15 cellular contexts compared by ENCODE assay signal in genomic region chr10:79349766-79350406, GRCh38. TPM values are rescaled to one million over a fixed set of nuclear protein-coding genes. Genes with fewer than 3 reads are reported as not detected.
DNase-seq lines count a peak whose midpoint lies in the region; ATAC-seq, FAIRE-seq and TF ChIP-seq lines count a peak whose summit lies in the region.
"Had no signal": no experiment of that assay in that cellular context is flagged by ENCODE, and none has a peak within 500 bp of the region (broad histone marks: within the 10 kb centered on the region; RNA-seq: fewer than 3 reads in every experiment).

No MANE protein-coding gene starts in this region.

- H3K9me3 ChIP-seq in A673 (ENCODE audit: low read depth, low read length, poor library complexity, severe bottlenecking): no peaks in the 10 kb centered on the region
- H3K9me3 ChIP-seq: tibial artery had no signal

- POLR2A ChIA-PET in A673 (lab: Charles Lee; ENCODE audit: low non-redundant PET): no interaction called here

- no peaks in the 10 kb centered on the region for H3K27me3 ChIP-seq in A673 (replicated peaks; ENCODE audit: insufficient read depth, low read depth, low read length, poor library complexity)
- H3K27me3 ChIP-seq: tibial artery had no signal

- no peak overlapping the region for H3K27ac ChIP-seq in A673 (ENCODE audit: low read depth, low read length, poor library complexity, severe bottlenecking)
- H3K27ac ChIP-seq: tibial artery had no signal

- H3K4me3 ChIP-seq in A673 (ENCODE audit: low read depth, low read length, poor library complexity, severe bottlenecking): no peak overlapping the region
- H3K4me3 ChIP-seq: tibial artery had no signal

- peaks cover 60% of the 10 kb centered on the region for H3K36me3 ChIP-seq in A673 (ENCODE audit: insufficient read depth, low read length, poor library complexity, severe bottlenecking)

- no peak for ATAC-seq in activated naive CD4-positive, alpha-beta T cell treated with anti-CD3 and anti-CD28 coated beads, Interleukin-2, amount 50 U/mL, for 72 hours
- no peak for ATAC-seq in HG03097 (IDR thresholded peaks at IDR 0.05; ENCODE audit: low FRiP score, unreplicated experiment)

- intact Hi-C loops in A673 (cut with micrococcal nuclease; ENCODE audit: unreplicated experiment): no loop called here

- no peaks in the 10 kb centered on the region for H3K27me3 Mint-ChIP-seq in mesothelial cell of epicardium (ENCODE audit: low read depth)

- peaks cover 10% of the 10 kb centered on the region for H3K4me1 ChIP-seq in A673 (ENCODE audit: insufficient read depth, low read length, poor library complexity, severe bottlenecking)

- BruUV-seq in A673 (replicated peaks; lab: Mats Ljungman, UMichigan): no TSS peak

- peak overlapping the region; percentile 10 for H3K4me3 Mint-ChIP-seq in mesothelial cell of epicardium

- peak overlapping the region; percentile 96 for H3K27ac Mint-ChIP-seq in activated naive CD4-positive, alpha-beta T cell treated with anti-CD3 and anti-CD28 coated beads, Interleukin-2, amount 50 U/mL, for 72 hours
- H3K27ac Mint-ChIP-seq in mesothelial cell of epicardium: no peak overlapping the region

- peaks cover 53 to 58% of the 10 kb centered on the region in 2 donors for H3K36me3 Mint-ChIP-seq in activated naive CD4-positive, alpha-beta T cell treated with anti-CD3 and anti-CD28 coated beads, Interleukin-2, amount 50 U/mL, for 72 hours
- peaks cover 29% of the 10 kb centered on the region for H3K36me3 Mint-ChIP-seq in mesothelial cell of epicardium

- DNase-seq in AG20443 (ENCODE audit: low spot score) (peak; percentile 3), GM12891 (ENCODE audit: insufficient read length, low spot score) (no peak), mesothelial cell of epicardium (ENCODE audit: low spot score in 2 of 2, unreplicated experiment in 2 of 2) (no peak), GM19240 (ENCODE audit: insufficient read length, low spot score) (no peak), NCI-H1048 (lab: John Stamatoyannopoulos, UW) (no peak), A673 (ENCODE audit: low spot score) (no peak)
- DNase-seq in activated naive CD4-positive, alpha-beta T cell treated with anti-CD3 and anti-CD28 coated beads, Interleukin-2, amount 50 U/mL, for 72 hours (ENCODE audit: low spot score in 2 of 2): peak in 1 of 2 donors; percentile 49
- DNase-seq: activated effector memory CD4-positive, alpha-beta T cell treated with anti-CD3 and anti-CD28 coated beads, Interleukin-2, amount 50 U/mL, for 16 hours; DMS 273 treated with DMSO at 0.1 percent for 48 hours; effector memory CD4-positive, alpha-beta T cell; NCI-H1092; NCI-H774; stimulated activated CD4-positive, alpha-beta T cell treated with anti-CD3 and anti-CD28 coated beads, Interleukin-4, amount 100 ng/mL, for 24 hours had no signal

- no peaks in the 10 kb centered on the region for H3K9me3 Mint-ChIP-seq in activated naive CD4-positive, alpha-beta T cell treated with anti-CD3 and anti-CD28 coated beads, Interleukin-2, amount 50 U/mL, for 72 hours
- no peaks in the 10 kb centered on the region for H3K9me3 Mint-ChIP-seq in mesothelial cell of epicardium

- no peak for TF ChIP-seq CTCF in mesothelial cell of epicardium (IDR thresholded peaks at IDR 0.05; ENCODE audit: unreplicated experiment)
- TF ChIP-seq CTCF in A673 (conservative IDR thresholded peaks at IDR 0.05; ENCODE audit: low read depth, low read length): no peak

- no peak for FAIRE-seq in GM12891 (lab: Jason Lieb, UNC)

- CTCF ChIA-PET in A673 (lab: Charles Lee): no interaction called here

- peaks cover 13% of the 10 kb centered on the region for H3K4me1 Mint-ChIP-seq in mesothelial cell of epicardium

- no peak for TF ChIP-seq POLR2A in GM12891 (IDR thresholded peaks at IDR 0.05; ENCODE audit: low read depth, low read length)

TF ChIP-seq in GM12891, 5 proteins besides CTCF, POLR2A, EP300 and RAD21:
- TF ChIP-seq POU2F2 (IDR thresholded peaks at IDR 0.05; ENCODE audit: low read depth, low read length) (no peak), SPI1 (IDR thresholded peaks at IDR 0.05; ENCODE audit: low read depth, low read length) (no peak), TAF1 (IDR thresholded peaks at IDR 0.05; ENCODE audit: low read depth, low read length) (no peak), POLR2AphosphoS5 (IDR thresholded peaks at IDR 0.05; ENCODE audit: low read depth, low read length) (peak; percentile 28; the same call in 1 of the 2 replicates), PAX5 (IDR thresholded peaks at IDR 0.05; ENCODE audit: insufficient read depth, low read length, severe bottlenecking) (no peak)
TF ChIP-seq in GM12891: peak in this region for 1.

RNA-seq across cellular contexts. Expression of gene PPIF, which starts 2.6 kb away (rescaled TPM):
- 73.2 TPM for polyA plus RNA-seq in GM12891 (2012; ENCODE audit: low read depth, missing spikeins)
- 100 to 1,000 TPM in 1 of 2 donors, 10 to 100 TPM in 1; 60.2 to 144 TPM for total RNA-seq in activated naive CD4-positive, alpha-beta T cell treated with anti-CD3 and anti-CD28 coated beads, Interleukin-2, amount 50 U/mL, for 72 hours
- total RNA-seq in mesothelial cell of epicardium: 35.1 to 37.3 TPM (median 36.3 TPM) in 3 replicates
- 133 and 160 TPM in 2 replicates for total RNA-seq in A673 (2021)
